1 cellular context compared by ENCODE assay signal in the genomic region with DNA sequence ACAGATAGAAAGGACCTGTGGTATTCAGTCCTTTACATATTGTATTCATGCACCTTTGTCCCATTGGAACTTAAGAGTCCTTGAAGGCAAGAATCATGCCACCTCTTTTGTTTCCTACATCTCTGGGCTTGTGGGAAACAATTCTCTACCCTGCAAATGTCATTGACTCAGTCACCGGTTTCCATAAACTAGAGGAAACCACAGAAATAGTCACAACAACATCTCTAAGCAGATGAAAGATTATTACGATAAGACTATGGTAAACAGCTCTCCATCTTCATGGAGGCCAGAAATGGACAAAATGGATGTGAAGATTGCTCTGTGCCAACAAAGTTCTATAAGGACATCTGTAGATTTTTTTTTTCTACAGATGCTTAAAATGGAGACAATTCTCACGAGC.
TF ChIP-seq lines count a peak whose summit lies in the region.

No MANE protein-coding gene starts in this region.

TF ChIP-seq in K562, 482 proteins besides CTCF, POLR2A, EP300 and RAD21:
- TF ChIP-seq FOSL1 (tag; conservative IDR thresholded peaks at IDR 0.05) (0 out of 2 replicates have a peak, but pooled peaks have one; percentile 29), ZNF212 (CRISPR knock-in tag; IDR thresholded peaks at IDR 0.05) (no peak), NKRF (IDR thresholded peaks at IDR 0.05; ENCODE audit: borderline replicate concordance) (no peak)
